Comparison of ENCODE assay signal across 13 cellular contexts in the genomic region with DNA sequence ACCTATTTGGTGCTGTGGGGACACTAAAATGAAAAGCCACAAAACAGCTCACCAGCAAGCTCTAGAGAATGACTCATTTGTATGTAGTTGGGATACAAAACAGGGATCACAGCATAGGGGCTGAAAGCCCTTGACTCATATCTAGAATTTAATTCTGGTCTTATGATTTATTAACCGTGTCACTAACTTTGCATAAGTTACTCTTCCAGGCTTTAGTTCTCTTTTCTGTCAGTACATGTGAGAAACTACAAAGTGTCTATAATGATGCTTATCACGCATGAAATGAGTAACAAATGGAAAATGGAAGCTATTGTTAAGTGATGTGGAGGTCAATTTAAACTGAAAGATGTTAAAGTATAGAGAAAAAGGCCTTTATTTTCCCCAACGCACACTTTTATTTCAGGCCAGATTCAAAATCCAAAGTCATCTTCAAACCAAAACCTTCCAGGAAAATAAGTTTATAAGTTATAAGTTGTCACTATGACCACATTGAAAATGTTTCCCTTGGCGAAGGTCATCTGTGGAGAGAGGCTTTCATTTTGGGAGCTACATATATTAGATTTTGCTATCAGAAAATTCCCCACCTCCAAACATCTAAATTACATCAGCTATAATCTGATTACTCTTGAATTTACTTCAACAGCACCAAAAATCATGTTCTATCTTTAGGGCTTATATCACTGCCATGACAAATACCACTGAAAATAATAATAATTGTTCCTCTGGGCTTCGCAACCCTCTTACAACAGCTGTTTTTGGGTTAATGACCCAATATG.
A peak's percentile ranks its signal among the peaks of the same experiment; 100 is the strongest.
DNase-seq lines count a peak whose midpoint lies in the region; ATAC-seq, FAIRE-seq and TF ChIP-seq lines count a peak whose summit lies in the region.
"Had no signal": no experiment of that assay in that cellular context is flagged by ENCODE, and none has a peak within 500 bp of the region (broad histone marks: within the 10 kb centered on the region; RNA-seq: fewer than 3 reads in every experiment).

No MANE protein-coding gene starts in this region.

- H3K4me2 ChIP-seq in SK-N-SH = peak overlapping the region; percentile 21; the same call in 1 of the 2 replicates
- H3K4me2 ChIP-seq: smooth muscle cell had no signal

- TF ChIP-seq RAD21 in SK-N-SH (IDR thresholded peaks at IDR 0.05; ENCODE audit: low read length) = peak; percentile 29; the same call in 1 of the 2 replicates

- no peaks in the 10 kb centered on the region for H3K9me3 ChIP-seq in SK-N-SH
- H3K9me3 ChIP-seq: tibial nerve had no signal

- H3K36me3 ChIP-seq in SK-N-SH (replicated peaks in 1 of 2; ENCODE audit: control insufficient read depth in 1 of 2, insufficient read depth in 2 of 2, low read length in 1 of 2) = no peaks in the 10 kb centered on the region
- H3K36me3 ChIP-seq: tibial nerve had no signal

- peak; percentile 70 to 86; a peak in 3 of 4 replicates for TF ChIP-seq EP300 in SK-N-SH (IDR thresholded peaks at IDR 0.05; ENCODE audit: borderline replicate concordance in 1 of 2, low read depth in 1 of 2, low read length in 1 of 2)

- H3K27me3 ChIP-seq in SK-N-SH (ENCODE audit: insufficient read depth) = no peaks in the 10 kb centered on the region
- H3K27me3 ChIP-seq: tibial nerve had no signal

- POLR2A ChIA-PET in SK-N-SH (lab: Yijun Ruan, JAX) = no interaction called here

- H3K4me1 ChIP-seq in SK-N-SH (ENCODE audit: control insufficient read depth in 1 of 2, insufficient read depth in 2 of 2, low read depth in 1 of 2, low read length in 1 of 2) = no peaks in the 10 kb centered on the region; a peak in 2 of 4 replicates
- H3K4me1 ChIP-seq: tibial nerve had no signal

- peak overlapping the region; percentile 82 to 83 for H3K27ac ChIP-seq in SK-N-SH (ENCODE audit: low read depth in 2 of 2, low read length in 1 of 2)
- H3K27ac ChIP-seq: tibial nerve had no signal

- ATAC-seq in GM21360 (IDR thresholded peaks at IDR 0.05; ENCODE audit: unreplicated experiment) = peak; percentile 90
- peak; percentile 86 for ATAC-seq in HG03103 (IDR thresholded peaks at IDR 0.05; ENCODE audit: low read depth, unreplicated experiment)
- ATAC-seq: CD8-positive, alpha-beta T cell had no signal

- no peak overlapping the region for H3K4me3 ChIP-seq in SK-N-SH (ENCODE audit: low read depth in 2 of 2, low read length in 1 of 2)
- H3K4me3 ChIP-seq: smooth muscle cell, tibial nerve had no signal

- peak; percentile 76 for FAIRE-seq in GM12891 (lab: Jason Lieb, UNC)
- FAIRE-seq: kidney had no signal

- H4K20me1 ChIP-seq in SK-N-SH (ENCODE audit: insufficient read depth) = no peaks in the 10 kb centered on the region

- TF ChIP-seq POLR2A in GM12891 (IDR thresholded peaks at IDR 0.05; ENCODE audit: low read depth, low read length) = no peak

- TF ChIP-seq CTCF in SK-N-SH (IDR thresholded peaks at IDR 0.05) = no peak

- H3F3A ChIP-seq in SK-N-SH (replicated peaks; ENCODE audit: insufficient read depth) = peaks cover 20% of the 10 kb centered on the region

- CTCF ChIA-PET in SK-N-SH (lab: Yijun Ruan, JAX) = interaction anchor here (1.0 kb wide), 1 partner anchor 209 kb away, joined by 3 read pairs; no protein-coding TSS in a partner anchor

- H2AFZ ChIP-seq in SK-N-SH (ENCODE audit: low read depth) = peak overlapping the region; percentile 53

- peak; percentile 6 for DNase-seq in GM12891 (ENCODE audit: insufficient read length, low spot score)
- DNase-seq in SK-N-SH = peak; percentile 10
- no peak for DNase-seq in anterior cingulate cortex (lab: John Stamatoyannopoulos, UW)
- DNase-seq in inferior parietal cortex (ENCODE audit: extremely low spot score) = no peak
- DNase-seq in NCI-H524 treated with DMSO at 0.1 percent for 48 hours (lab: John Stamatoyannopoulos, UW) = no peak
- DNase-seq in ecto neural progenitor cell (ENCODE audit: low spot score) = no peak
- DNase-seq: activated CD8-positive, alpha-beta memory T cell treated with anti-CD3 and anti-CD28 coated beads, Interleukin-2, amount 50 U/mL, for 4 hours; CD8-positive, alpha-beta T cell; kidney had no signal

- no peaks in the 10 kb centered on the region for H3K79me2 ChIP-seq in SK-N-SH (ENCODE audit: insufficient read depth)

- H3K9ac ChIP-seq in SK-N-SH = no peak overlapping the region

- 26% methylated on average over 5 of the region's 5 CpGs for WGBS in SK-N-SH (ENCODE audit: low lambda C conversion rate)

- H3K9me2 ChIP-seq in SK-N-SH = 0 out of 2 replicates have a peak, but pooled peaks cover 3% of the 10 kb centered on the region

TF ChIP-seq in GM12891, 5 proteins besides CTCF, POLR2A, EP300 and RAD21:
- no peak for TF ChIP-seq POLR2AphosphoS5 (IDR thresholded peaks at IDR 0.05; ENCODE audit: low read depth, low read length)
- no peak for TF ChIP-seq SPI1 (IDR thresholded peaks at IDR 0.05; ENCODE audit: low read depth, low read length)
- no peak for TF ChIP-seq TAF1 (IDR thresholded peaks at IDR 0.05; ENCODE audit: low read depth, low read length)
- TF ChIP-seq PAX5 (IDR thresholded peaks at IDR 0.05; ENCODE audit: insufficient read depth, low read length, severe bottlenecking) = no peak
- no peak; the same call in 1 of the 2 replicates for TF ChIP-seq POU2F2 (IDR thresholded peaks at IDR 0.05; ENCODE audit: low read depth, low read length)

TF ChIP-seq in SK-N-SH, 30 proteins besides CTCF, POLR2A, EP300 and RAD21 (continues in another document):
- TF ChIP-seq EZH2phosphoT487 (IDR thresholded peaks at IDR 0.05; ENCODE audit: borderline replicate concordance, low read depth) (no peak), GATA2 (CRISPR knock-in tag; IDR thresholded peaks at IDR 0.05) (peak; percentile 39; the same call in 1 of the 2 replicates), FOXM1 (IDR thresholded peaks at IDR 0.05; ENCODE audit: low read depth) (peak; percentile 57; the same call in 1 of the 2 replicates), TAF1 (IDR thresholded peaks at IDR 0.05; ENCODE audit: borderline replicate concordance, low read depth, low read length) (no peak), RCOR1 (IDR thresholded peaks at IDR 0.05; ENCODE audit: low read length) (peak; percentile 46; the same call in 1 of the 2 replicates), RXRA (IDR thresholded peaks at IDR 0.05; ENCODE audit: borderline replicate concordance, low read depth) (0 out of 2 replicates have a peak, but pooled peaks have one; percentile 7), GABPA (IDR thresholded peaks at IDR 0.05; ENCODE audit: low read depth) (no peak), TEAD4 (IDR thresholded peaks at IDR 0.05; ENCODE audit: borderline replicate concordance, insufficient read depth) (0 out of 2 replicates have a peak, but pooled peaks have one; percentile 31), SIN3A (IDR thresholded peaks at IDR 0.05; ENCODE audit: borderline replicate concordance, low read depth, low read length) (no peak), JUND (IDR thresholded peaks at IDR 0.05) (peak; percentile 78), RFX5 (IDR thresholded peaks at IDR 0.05; ENCODE audit: low read length) (no peak)
- TF ChIP-seq, protein P1, sequence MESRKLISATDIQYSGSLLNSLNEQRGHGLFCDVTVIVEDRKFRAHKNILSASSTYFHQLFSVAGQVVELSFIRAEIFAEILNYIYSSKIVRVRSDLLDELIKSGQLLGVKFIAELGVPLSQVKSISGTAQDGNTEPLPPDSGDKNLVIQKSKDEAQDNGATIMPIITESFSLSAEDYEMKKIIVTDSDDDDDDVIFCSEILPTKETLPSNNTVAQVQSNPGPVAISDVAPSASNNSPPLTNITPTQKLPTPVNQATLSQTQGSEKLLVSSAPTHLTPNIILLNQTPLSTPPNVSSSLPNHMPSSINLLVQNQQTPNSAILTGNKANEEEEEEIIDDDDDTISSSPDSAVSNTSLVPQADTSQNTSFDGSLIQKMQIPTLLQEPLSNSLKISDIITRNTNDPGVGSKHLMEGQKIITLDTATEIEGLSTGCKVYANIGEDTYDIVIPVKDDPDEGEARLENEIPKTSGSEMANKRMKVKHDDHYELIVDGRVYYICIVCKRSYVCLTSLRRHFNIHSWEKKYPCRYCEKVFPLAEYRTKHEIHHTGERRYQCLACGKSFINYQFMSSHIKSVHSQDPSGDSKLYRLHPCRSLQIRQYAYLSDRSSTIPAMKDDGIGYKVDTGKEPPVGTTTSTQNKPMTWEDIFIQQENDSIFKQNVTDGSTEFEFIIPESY (IDR thresholded peaks at IDR 0.05; ENCODE audit: borderline replicate concordance, low read depth) = no peak
- TF ChIP-seq, protein P2, sequence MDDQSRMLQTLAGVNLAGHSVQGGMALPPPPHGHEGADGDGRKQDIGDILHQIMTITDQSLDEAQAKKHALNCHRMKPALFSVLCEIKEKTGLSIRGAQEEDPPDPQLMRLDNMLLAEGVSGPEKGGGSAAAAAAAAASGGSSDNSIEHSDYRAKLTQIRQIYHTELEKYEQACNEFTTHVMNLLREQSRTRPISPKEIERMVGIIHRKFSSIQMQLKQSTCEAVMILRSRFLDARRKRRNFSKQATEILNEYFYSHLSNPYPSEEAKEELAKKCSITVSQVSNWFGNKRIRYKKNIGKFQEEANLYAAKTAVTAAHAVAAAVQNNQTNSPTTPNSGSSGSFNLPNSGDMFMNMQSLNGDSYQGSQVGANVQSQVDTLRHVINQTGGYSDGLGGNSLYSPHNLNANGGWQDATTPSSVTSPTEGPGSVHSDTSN (IDR thresholded peaks at IDR 0.05) = peak; percentile 87
- TF ChIP-seq, protein P3, sequence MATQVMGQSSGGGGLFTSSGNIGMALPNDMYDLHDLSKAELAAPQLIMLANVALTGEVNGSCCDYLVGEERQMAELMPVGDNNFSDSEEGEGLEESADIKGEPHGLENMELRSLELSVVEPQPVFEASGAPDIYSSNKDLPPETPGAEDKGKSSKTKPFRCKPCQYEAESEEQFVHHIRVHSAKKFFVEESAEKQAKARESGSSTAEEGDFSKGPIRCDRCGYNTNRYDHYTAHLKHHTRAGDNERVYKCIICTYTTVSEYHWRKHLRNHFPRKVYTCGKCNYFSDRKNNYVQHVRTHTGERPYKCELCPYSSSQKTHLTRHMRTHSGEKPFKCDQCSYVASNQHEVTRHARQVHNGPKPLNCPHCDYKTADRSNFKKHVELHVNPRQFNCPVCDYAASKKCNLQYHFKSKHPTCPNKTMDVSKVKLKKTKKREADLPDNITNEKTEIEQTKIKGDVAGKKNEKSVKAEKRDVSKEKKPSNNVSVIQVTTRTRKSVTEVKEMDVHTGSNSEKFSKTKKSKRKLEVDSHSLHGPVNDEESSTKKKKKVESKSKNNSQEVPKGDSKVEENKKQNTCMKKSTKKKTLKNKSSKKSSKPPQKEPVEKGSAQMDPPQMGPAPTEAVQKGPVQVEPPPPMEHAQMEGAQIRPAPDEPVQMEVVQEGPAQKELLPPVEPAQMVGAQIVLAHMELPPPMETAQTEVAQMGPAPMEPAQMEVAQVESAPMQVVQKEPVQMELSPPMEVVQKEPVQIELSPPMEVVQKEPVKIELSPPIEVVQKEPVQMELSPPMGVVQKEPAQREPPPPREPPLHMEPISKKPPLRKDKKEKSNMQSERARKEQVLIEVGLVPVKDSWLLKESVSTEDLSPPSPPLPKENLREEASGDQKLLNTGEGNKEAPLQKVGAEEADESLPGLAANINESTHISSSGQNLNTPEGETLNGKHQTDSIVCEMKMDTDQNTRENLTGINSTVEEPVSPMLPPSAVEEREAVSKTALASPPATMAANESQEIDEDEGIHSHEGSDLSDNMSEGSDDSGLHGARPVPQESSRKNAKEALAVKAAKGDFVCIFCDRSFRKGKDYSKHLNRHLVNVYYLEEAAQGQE (IDR thresholded peaks at IDR 0.05; ENCODE audit: low read depth, low read length) = no peak

Comparison
In these comparisons a context has a peak if more than half of its experiments do, and no peak if none do; other contexts are left out.
1. DNase-seq: peak in GM12891 (single experiment) and SK-N-SH (single experiment); none in anterior cingulate cortex (0 of 58), inferior parietal cortex (single experiment), NCI-H524 treated with DMSO at 0.1 percent for 48 hours (single experiment) and ecto neural progenitor cell (single experiment).